In genomic region chr20:61808497-61808896, GRCh38 we compare ENCODE assay signal across 20 cellular contexts.
DNase-seq lines count a peak whose midpoint lies in the region; ATAC-seq and TF ChIP-seq lines count a peak whose summit lies in the region.
"Had no signal": no experiment of that assay in that cellular context is flagged by ENCODE, and none has a peak within 500 bp of the region (broad histone marks: within the 10 kb centered on the region; RNA-seq: fewer than 3 reads in every experiment).

No MANE protein-coding gene starts in this region.

- H3K27ac ChIP-seq in osteoblast (ENCODE audit: low read depth, low read length) (no peak overlapping the region), upper lobe of right lung (no peak overlapping the region)
- H3K27ac ChIP-seq: C4-2B, HL-60, PC-9, SJCRH30 had no signal

- intact Hi-C loops in upper lobe of right lung (cut with DNase I): no loop called here

- TF ChIP-seq CTCF in glutamatergic neuron (IDR thresholded peaks at IDR 0.05; ENCODE audit: partially characterized antibody, unreplicated experiment): no peak
- no peak for TF ChIP-seq CTCF in osteoblast (IDR thresholded peaks at IDR 0.05; ENCODE audit: extremely low read depth, low read depth, low read length)
- no peak for TF ChIP-seq CTCF in upper lobe of right lung (IDR thresholded peaks at IDR 0.05)

- H3K9me3 Mint-ChIP-seq in glutamatergic neuron (ENCODE audit: unreplicated experiment): peaks cover 2% of the 10 kb centered on the region
- H3K9me3 Mint-ChIP-seq: H9, IgD-negative memory B cell had no signal

- no peak overlapping the region for H2AFZ ChIP-seq in osteoblast (ENCODE audit: low read length)
- H2AFZ ChIP-seq: PC-9 had no signal

- H3K36me3 Mint-ChIP-seq in glutamatergic neuron (ENCODE audit: unreplicated experiment): no peaks in the 10 kb centered on the region

- no peak overlapping the region for H3K4me2 ChIP-seq in osteoblast (ENCODE audit: insufficient read depth, low read length)
- H3K4me2 ChIP-seq: PC-9 had no signal

- H3K4me3 Mint-ChIP-seq in glutamatergic neuron (ENCODE audit: unreplicated experiment): no peak overlapping the region
- H3K4me3 Mint-ChIP-seq: H9, IgD-negative memory B cell had no signal

- no peak for ATAC-seq in upper lobe of right lung
- no peak for ATAC-seq in GM19324 (IDR thresholded peaks at IDR 0.05; ENCODE audit: low FRiP score, unreplicated experiment)
- ATAC-seq in esophagus mucosa: no peak
- ATAC-seq in GM19351 (IDR thresholded peaks at IDR 0.05; ENCODE audit: unreplicated experiment): no peak

- DNase-seq in NCI-H526 treated with DMSO at 0.1 percent for 48 hours (lab: John Stamatoyannopoulos, UW) (peak; percentile 27), glutamatergic neuron (peak; percentile 32), osteoblast (ENCODE audit: insufficient read length, low spot score, missing footprints) (peak; percentile 63), upper lobe of right lung (peak; percentile 51)
- DNase-seq: ACHN, DMS79, H9, Karpas-422, NCI-H1417 treated with DMSO at 0.1 percent for 48 hours, NCI-H1930, NCI-H345, NCI-H524 treated with DMSO at 0.1 percent for 48 hours, PC-9 had no signal

- H3K27me3 Mint-ChIP-seq in glutamatergic neuron (ENCODE audit: unreplicated experiment): peaks cover 9% of the 10 kb centered on the region
- H3K27me3 Mint-ChIP-seq: IgD-negative memory B cell had no signal

- H3K9me3 ChIP-seq in osteoblast (ENCODE audit: low read depth, low read length) (no peaks in the 10 kb centered on the region), upper lobe of right lung (no peaks in the 10 kb centered on the region)
- H3K9me3 ChIP-seq: SJCRH30 had no signal

- no peaks in the 10 kb centered on the region for H3K79me2 ChIP-seq in osteoblast (ENCODE audit: insufficient read depth, low read length)

- H4K20me1 ChIP-seq in osteoblast (ENCODE audit: insufficient read depth, low read length): no peaks in the 10 kb centered on the region

- H3K36me3 ChIP-seq in osteoblast (ENCODE audit: insufficient read depth, low read length) (no peaks in the 10 kb centered on the region), upper lobe of right lung (no peaks in the 10 kb centered on the region)
- H3K36me3 ChIP-seq: SJCRH30 had no signal

- H3K4me3 ChIP-seq in osteoblast (ENCODE audit: insufficient read depth, low read length) (no peak overlapping the region), upper lobe of right lung (no peak overlapping the region)
- H3K4me3 ChIP-seq: PC-9, SJCRH30 had no signal

- H3K27ac Mint-ChIP-seq in glutamatergic neuron (ENCODE audit: unreplicated experiment): no peak overlapping the region
- H3K27ac Mint-ChIP-seq: H9, IgD-negative memory B cell had no signal

- H3K4me1 Mint-ChIP-seq in glutamatergic neuron (ENCODE audit: low read depth, unreplicated experiment): peaks cover 19% of the 10 kb centered on the region
- H3K4me1 Mint-ChIP-seq: IgD-negative memory B cell had no signal

- no peaks in the 10 kb centered on the region for H3K4me1 ChIP-seq in osteoblast (ENCODE audit: insufficient read depth, low read length)
- no peaks in the 10 kb centered on the region for H3K4me1 ChIP-seq in upper lobe of right lung
- H3K4me1 ChIP-seq: SJCRH30 had no signal

- H3K27me3 ChIP-seq in osteoblast (ENCODE audit: insufficient read depth, low read length): no peaks in the 10 kb centered on the region
- H3K27me3 ChIP-seq in upper lobe of right lung: peaks cover 10% of the 10 kb centered on the region
